In the genomic region with DNA sequence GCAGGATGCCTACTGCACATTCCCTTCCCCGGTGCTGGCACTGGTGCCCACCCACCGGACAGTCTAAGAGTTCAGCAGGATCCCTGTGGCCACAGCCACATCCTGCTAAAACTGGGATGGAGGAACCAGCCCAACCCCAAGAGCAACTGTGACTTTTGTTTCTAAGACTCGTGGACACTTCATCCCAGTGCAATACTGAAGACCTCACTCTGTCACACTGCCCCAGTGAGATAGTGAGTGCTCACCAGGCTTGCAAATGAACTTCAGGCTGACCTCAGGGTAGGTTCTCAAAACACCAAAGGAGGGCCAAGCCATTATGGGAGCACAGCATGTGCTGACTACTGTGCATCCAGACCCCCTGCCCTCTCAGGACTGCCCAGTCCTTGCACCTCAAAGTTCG, we compare ENCODE assay signal across 30 cellular contexts. TPM values are rescaled to one million over a fixed set of nuclear protein-coding genes. Genes with fewer than 3 reads are reported as not detected.
"Had no signal": no experiment of that assay in that cellular context is flagged by ENCODE, and none has a peak within 500 bp of the region (broad histone marks: within the 10 kb centered on the region; RNA-seq: fewer than 3 reads in every experiment).

No MANE protein-coding gene starts in this region.

- ATAC-seq: naive thymus-derived CD4-positive, alpha-beta T cell; natural killer cell treated with Interleukin-12 subunit alpha and Interleukin-12 subunit beta and Interleukin-15 and Interleukin-18, amount 100 ng/mL, for 72 hours; psoas muscle; right cardiac atrium; sciatic nerve; stimulated activated effector memory CD8-positive, alpha-beta T cell treated with anti-CD3 and anti-CD28 coated beads, Interleukin-12 subunit alpha, Interleukin-12 subunit beta, amount 100 ng/mL, for 72 hours; stimulated activated naive B cell treated with anti-CD40 and anti-IgM and Interleukin-4, amounts not matched to agents 10 μg/mL and 1 μg/mL and 100 μg/mL, for 72 hours had no signal

- DNase-seq: naive thymus-derived CD4-positive, alpha-beta T cell; nephron progenitor cell; nucleus accumbens; ovary; psoas muscle; right cardiac atrium; stimulated activated CD4-positive, alpha-beta T cell treated with anti-CD3 and anti-CD28 coated beads, Interleukin-15, amount 100 ng/mL, for 24 hours; stimulated activated CD4-positive, alpha-beta T cell treated with anti-CD3 and anti-CD28 coated beads, Interleukin-2, amount 100 ng/mL, for 24 hours; stimulated activated CD4-positive, alpha-beta T cell treated with anti-CD3 and anti-CD28 coated beads, Interleukin-2, amount 100 ng/mL, for 48 hours; stimulated activated CD4-positive, alpha-beta T cell treated with anti-CD3 and anti-CD28 coated beads, Interleukin-4, amount 100 ng/mL, for 24 hours; stimulated activated naive B cell treated with anti-CD40 and anti-IgM and Interleukin-4, amounts not matched to agents 10 μg/mL and 1 μg/mL and 100 μg/mL, for 72 hours; stimulated activated naive CD4-positive, alpha-beta T cell treated with Interleukin-2 at 50 U/mL for 16 hours; stomach; thyroid gland; trophoblast cell; upper lobe of left lung had no signal

- H2AFZ ChIP-seq: parathyroid adenoma had no signal

- H3K4me1 Mint-ChIP-seq: nephron progenitor cell; neural crest cell; stimulated activated effector memory CD8-positive, alpha-beta T cell treated with anti-CD3 and anti-CD28 coated beads, Interleukin-12 subunit alpha, Interleukin-12 subunit beta, amount 100 ng/mL, for 72 hours had no signal

- H3K4me1 ChIP-seq: parathyroid adenoma, psoas muscle, vagina had no signal

- H3K36me3 ChIP-seq: neutrophil, ovary, stomach, thoracic aorta, thyroid gland, tibial nerve, upper lobe of left lung, vagina had no signal

- H3K4me3 Mint-ChIP-seq: naive thymus-derived CD4-positive, alpha-beta T cell; natural killer cell treated with Interleukin-12 subunit alpha and Interleukin-12 subunit beta and Interleukin-15 and Interleukin-18, amount 100 ng/mL, for 72 hours; nephron progenitor cell; neural crest cell; stimulated activated effector memory CD8-positive, alpha-beta T cell treated with anti-CD3 and anti-CD28 coated beads, Interleukin-12 subunit alpha, Interleukin-12 subunit beta, amount 100 ng/mL, for 72 hours; stimulated activated naive B cell treated with anti-CD40 and anti-IgM and Interleukin-4, amounts not matched to agents 10 μg/mL and 1 μg/mL and 100 μg/mL, for 72 hours had no signal

- H3K9me3 ChIP-seq: neutrophil, ovary, thyroid gland, vagina had no signal

- H3K27ac Mint-ChIP-seq: naive thymus-derived CD4-positive, alpha-beta T cell; natural killer cell treated with Interleukin-12 subunit alpha and Interleukin-12 subunit beta and Interleukin-15 and Interleukin-18, amount 100 ng/mL, for 72 hours; nephron progenitor cell; progenitor cell of endocrine pancreas; stimulated activated effector memory CD8-positive, alpha-beta T cell treated with anti-CD3 and anti-CD28 coated beads, Interleukin-12 subunit alpha, Interleukin-12 subunit beta, amount 100 ng/mL, for 72 hours; stimulated activated naive B cell treated with anti-CD40 and anti-IgM and Interleukin-4, amounts not matched to agents 10 μg/mL and 1 μg/mL and 100 μg/mL, for 72 hours had no signal

- H3K79me2 ChIP-seq: parathyroid adenoma had no signal

- H3K4me3 ChIP-seq: ovary, psoas muscle, skin epidermis, stomach, thoracic aorta, thyroid gland, tibial nerve, upper lobe of left lung, vagina had no signal

- H3K27ac ChIP-seq: neutrophil, ovary, parathyroid adenoma, psoas muscle, skin epidermis, stomach, thoracic aorta, thyroid gland, tibial nerve, upper lobe of left lung, vagina had no signal

- H3K9ac ChIP-seq: parathyroid adenoma had no signal

- H3K27me3 ChIP-seq: ovary, thyroid gland, vagina had no signal

RNA-seq across cellular contexts. Expression of a gene that starts 49.0 kb away (rescaled TPM):
- total RNA-seq: naive thymus-derived CD4-positive, alpha-beta T cell; natural killer cell treated with Interleukin-12 subunit alpha and Interleukin-12 subunit beta and Interleukin-15 and Interleukin-18, amount 100 ng/mL, for 72 hours; osteoblast; psoas muscle; right cardiac atrium; sciatic nerve; subcutaneous adipose tissue; thoracic aorta; ureter; vagina had no signal
- polyA plus RNA-seq: ovary had no signal
